In genomic region chr7:123528265-123528664, GRCh38 we compare ENCODE assay signal across 1 cellular context.
A peak's percentile ranks its signal among the peaks of the same experiment; 100 is the strongest.
TF ChIP-seq lines count a peak whose summit lies in the region.

No MANE protein-coding gene starts in this region.

TF ChIP-seq in K562, 482 proteins besides CTCF, POLR2A, EP300 and RAD21:
- TF ChIP-seq TEAD4 (IDR thresholded peaks at IDR 0.05; ENCODE audit: low read length): no peak
- TF ChIP-seq TEAD4 (CRISPR knock-in tag; IDR thresholded peaks at IDR 0.05; ENCODE audit: borderline replicate concordance): no peak
- peak; percentile 44 for TF ChIP-seq CHD4 (IDR thresholded peaks at IDR 0.05; ENCODE audit: insufficient read depth, insufficient replicate concordance, low read depth, low read length, poor library complexity, severe bottlenecking)
- 0 out of 2 replicates have a peak, but pooled peaks have one; percentile 18 for TF ChIP-seq ESRRB (CRISPR knock-in tag; IDR thresholded peaks at IDR 0.05; ENCODE audit: borderline replicate concordance)
- peak; percentile 29; the same call in 1 of the 2 replicates for TF ChIP-seq DPF2 (IDR thresholded peaks at IDR 0.05)
- TF ChIP-seq TFE3 (CRISPR knock-in tag; IDR thresholded peaks at IDR 0.05): peak; percentile 0; the same call in 1 of the 2 replicates
- peak; percentile 67 for TF ChIP-seq ZFP36 (IDR thresholded peaks at IDR 0.05; ENCODE audit: low read depth, low read length, partially characterized antibody)
- TF ChIP-seq GATA2 (CRISPR knock-in tag; IDR thresholded peaks at IDR 0.05): 0 out of 2 replicates have a peak, but pooled peaks have one; percentile 16
- no peak for TF ChIP-seq TARDBP (IDR thresholded peaks at IDR 0.05)
- no peak for TF ChIP-seq ZNF197 (CRISPR knock-in tag; IDR thresholded peaks at IDR 0.05; ENCODE audit: low read depth)
- no peak for TF ChIP-seq SNAPC5 (CRISPR knock-in tag; IDR thresholded peaks at IDR 0.05)
- TF ChIP-seq NCOA2 (IDR thresholded peaks at IDR 0.05; ENCODE audit: partially characterized antibody in 2 of 2): no peak
- TF ChIP-seq CXXC5 (CRISPR knock-in tag; IDR thresholded peaks at IDR 0.05): peak; percentile 55; the same call in 1 of the 2 replicates
- peak; percentile 77 for TF ChIP-seq CEBPB (tag; IDR thresholded peaks at IDR 0.05)
- TF ChIP-seq SMARCA5 (IDR thresholded peaks at IDR 0.05): peak; percentile 84; the same call in 1 of the 2 replicates
- TF ChIP-seq, protein P1, sequence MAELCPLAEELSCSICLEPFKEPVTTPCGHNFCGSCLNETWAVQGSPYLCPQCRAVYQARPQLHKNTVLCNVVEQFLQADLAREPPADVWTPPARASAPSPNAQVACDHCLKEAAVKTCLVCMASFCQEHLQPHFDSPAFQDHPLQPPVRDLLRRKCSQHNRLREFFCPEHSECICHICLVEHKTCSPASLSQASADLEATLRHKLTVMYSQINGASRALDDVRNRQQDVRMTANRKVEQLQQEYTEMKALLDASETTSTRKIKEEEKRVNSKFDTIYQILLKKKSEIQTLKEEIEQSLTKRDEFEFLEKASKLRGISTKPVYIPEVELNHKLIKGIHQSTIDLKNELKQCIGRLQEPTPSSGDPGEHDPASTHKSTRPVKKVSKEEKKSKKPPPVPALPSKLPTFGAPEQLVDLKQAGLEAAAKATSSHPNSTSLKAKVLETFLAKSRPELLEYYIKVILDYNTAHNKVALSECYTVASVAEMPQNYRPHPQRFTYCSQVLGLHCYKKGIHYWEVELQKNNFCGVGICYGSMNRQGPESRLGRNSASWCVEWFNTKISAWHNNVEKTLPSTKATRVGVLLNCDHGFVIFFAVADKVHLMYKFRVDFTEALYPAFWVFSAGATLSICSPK (IDR thresholded peaks at IDR 0.05; ENCODE audit: borderline replicate concordance): no peak
- peak in 1 of 2 experiments; percentile 64; a peak in 1 of 4 replicates for TF ChIP-seq RCOR1 (IDR thresholded peaks at IDR 0.05; ENCODE audit: borderline replicate concordance in 1 of 2, low read depth in 2 of 2, low read length in 2 of 2)
- TF ChIP-seq ESRRA (IDR thresholded peaks at IDR 0.05; ENCODE audit: borderline replicate concordance, low read depth): 0 out of 2 replicates have a peak, but pooled peaks have one; percentile 7
- no peak for TF ChIP-seq PCBP1 (IDR thresholded peaks at IDR 0.05; ENCODE audit: low read depth, low read length, poor library complexity, severe bottlenecking)
- peak; percentile 84 for TF ChIP-seq ADNP (tag; IDR thresholded peaks at IDR 0.05)
- peak; percentile 84; the same call in 1 of the 2 replicates for TF ChIP-seq HDGF (IDR thresholded peaks at IDR 0.05)
- TF ChIP-seq EP400 (IDR thresholded peaks at IDR 0.05): peak; percentile 11; the same call in 1 of the 2 replicates
- 0 out of 4 replicates have a peak, but pooled peaks of 1 of the 2 experiments have one; percentile 10 for TF ChIP-seq MAZ (CRISPR knock-in tag; conservative IDR thresholded peaks at IDR 0.05 in 1 of 2, IDR thresholded peaks at IDR 0.05 in 1 of 2)
- TF ChIP-seq, protein P2, sequence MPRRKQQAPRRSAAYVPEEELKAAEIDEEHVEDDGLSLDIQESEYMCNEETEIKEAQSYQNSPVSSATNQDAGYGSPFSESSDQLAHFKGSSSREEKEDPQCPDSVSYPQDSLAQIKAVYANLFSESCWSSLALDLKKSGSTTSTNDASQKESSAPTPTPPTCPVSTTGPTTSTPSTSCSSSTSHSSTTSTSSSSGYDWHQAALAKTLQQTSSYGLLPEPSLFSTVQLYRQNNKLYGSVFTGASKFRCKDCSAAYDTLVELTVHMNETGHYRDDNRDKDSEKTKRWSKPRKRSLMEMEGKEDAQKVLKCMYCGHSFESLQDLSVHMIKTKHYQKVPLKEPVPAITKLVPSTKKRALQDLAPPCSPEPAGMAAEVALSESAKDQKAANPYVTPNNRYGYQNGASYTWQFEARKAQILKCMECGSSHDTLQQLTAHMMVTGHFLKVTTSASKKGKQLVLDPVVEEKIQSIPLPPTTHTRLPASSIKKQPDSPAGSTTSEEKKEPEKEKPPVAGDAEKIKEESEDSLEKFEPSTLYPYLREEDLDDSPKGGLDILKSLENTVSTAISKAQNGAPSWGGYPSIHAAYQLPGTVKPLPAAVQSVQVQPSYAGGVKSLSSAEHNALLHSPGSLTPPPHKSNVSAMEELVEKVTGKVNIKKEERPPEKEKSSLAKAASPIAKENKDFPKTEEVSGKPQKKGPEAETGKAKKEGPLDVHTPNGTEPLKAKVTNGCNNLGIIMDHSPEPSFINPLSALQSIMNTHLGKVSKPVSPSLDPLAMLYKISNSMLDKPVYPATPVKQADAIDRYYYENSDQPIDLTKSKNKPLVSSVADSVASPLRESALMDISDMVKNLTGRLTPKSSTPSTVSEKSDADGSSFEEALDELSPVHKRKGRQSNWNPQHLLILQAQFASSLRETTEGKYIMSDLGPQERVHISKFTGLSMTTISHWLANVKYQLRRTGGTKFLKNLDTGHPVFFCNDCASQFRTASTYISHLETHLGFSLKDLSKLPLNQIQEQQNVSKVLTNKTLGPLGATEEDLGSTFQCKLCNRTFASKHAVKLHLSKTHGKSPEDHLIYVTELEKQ (CRISPR knock-in tag; IDR thresholded peaks at IDR 0.05): no peak
- peak; percentile 96 for TF ChIP-seq BCOR (IDR thresholded peaks at IDR 0.05)
- TF ChIP-seq SETDB1 (IDR thresholded peaks at IDR 0.05; ENCODE audit: low read length): no peak
- TF ChIP-seq POLR2H (tag; IDR thresholded peaks at IDR 0.05; ENCODE audit: low read depth): peak; percentile 17; the same call in 1 of the 2 replicates
- peak; percentile 36; a peak in 2 of 4 replicates for TF ChIP-seq NRF1 (conservative IDR thresholded peaks at IDR 0.05 in 1 of 2, IDR thresholded peaks at IDR 0.05 in 1 of 2)
- peak; percentile 93 for TF ChIP-seq RBM25 (IDR thresholded peaks at IDR 0.05; ENCODE audit: low read depth, low read length, severe bottlenecking)
- TF ChIP-seq KDM1A (IDR thresholded peaks at IDR 0.05): peak; percentile 74 to 90
- peak; percentile 87; the same call in 1 of the 2 replicates for TF ChIP-seq HDAC2 (IDR thresholded peaks at IDR 0.05)
- TF ChIP-seq, protein P3, sequence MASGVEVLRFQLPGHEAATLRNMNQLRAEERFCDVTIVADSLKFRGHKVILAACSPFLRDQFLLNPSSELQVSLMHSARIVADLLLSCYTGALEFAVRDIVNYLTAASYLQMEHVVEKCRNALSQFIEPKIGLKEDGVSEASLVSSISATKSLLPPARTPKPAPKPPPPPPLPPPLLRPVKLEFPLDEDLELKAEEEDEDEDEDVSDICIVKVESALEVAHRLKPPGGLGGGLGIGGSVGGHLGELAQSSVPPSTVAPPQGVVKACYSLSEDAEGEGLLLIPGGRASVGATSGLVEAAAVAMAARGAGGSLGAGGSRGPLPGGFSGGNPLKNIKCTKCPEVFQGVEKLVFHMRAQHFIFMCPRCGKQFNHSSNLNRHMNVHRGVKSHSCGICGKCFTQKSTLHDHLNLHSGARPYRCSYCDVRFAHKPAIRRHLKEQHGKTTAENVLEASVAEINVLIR (CRISPR knock-in tag; IDR thresholded peaks at IDR 0.05): no peak
- TF ChIP-seq NELFE (IDR thresholded peaks at IDR 0.05; ENCODE audit: insufficient read depth, insufficient read length): no peak
- TF ChIP-seq ARNT (IDR thresholded peaks at IDR 0.05): peak in 1 of 2 experiments; percentile 52; a peak in 1 of 4 replicates
- no peak for TF ChIP-seq TRIM28 (IDR thresholded peaks at IDR 0.05)
- TF ChIP-seq CEBPG (CRISPR knock-in tag; IDR thresholded peaks at IDR 0.05): no peak
- peak; percentile 47 to 86; a peak in 3 of 4 replicates for TF ChIP-seq CEBPG (tag; conservative IDR thresholded peaks at IDR 0.05 in 1 of 2, IDR thresholded peaks at IDR 0.05 in 1 of 2)
- TF ChIP-seq SPI1 (IDR thresholded peaks at IDR 0.05; ENCODE audit: borderline replicate concordance, low read depth, low read length): no peak
